Comparison of ENCODE assay signal across 25 cellular contexts in the genomic region with DNA sequence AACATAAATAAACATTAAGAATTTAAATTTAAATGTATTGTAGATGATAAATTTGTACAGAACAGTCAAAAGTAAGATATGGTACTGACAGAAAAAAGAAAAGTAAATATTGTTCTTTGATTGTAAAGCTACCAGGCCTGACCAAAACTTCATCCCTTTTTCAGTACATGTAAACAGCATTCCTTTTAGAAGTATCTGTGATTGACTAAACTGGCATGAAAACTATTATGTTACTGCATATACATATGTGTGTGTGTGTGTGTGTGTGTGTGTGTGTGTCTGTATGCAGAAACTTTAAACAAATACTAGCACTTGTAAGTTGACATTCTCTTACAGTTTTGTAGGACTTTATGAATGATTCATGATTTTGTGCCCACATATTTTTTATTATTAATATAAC.
"Had no signal": no experiment of that assay in that cellular context is flagged by ENCODE, and none has a peak within 500 bp of the region (broad histone marks: within the 10 kb centered on the region; RNA-seq: fewer than 3 reads in every experiment).

No MANE protein-coding gene starts in this region.

- H3K4me1 ChIP-seq: foreskin keratinocyte, gastroesophageal sphincter, heart left ventricle, left lung, prostate gland, right atrium auricular region, testis, tibial artery had no signal

- H3K27me3 ChIP-seq: dorsolateral prefrontal cortex, foreskin keratinocyte, gastroesophageal sphincter, heart left ventricle, hepatocyte, left lung, right atrium auricular region, testis, tibial artery had no signal

- H3K4me3 ChIP-seq: dorsolateral prefrontal cortex, gastroesophageal sphincter, hepatocyte, left lung, prostate gland, right atrium auricular region, testis, tibial artery had no signal

- ATAC-seq: foreskin keratinocyte; gastroesophageal sphincter; heart left ventricle; left cardiac atrium; left lung; naive thymus-derived CD8-positive, alpha-beta T cell; sciatic nerve; stimulated activated effector memory CD8-positive, alpha-beta T cell treated with anti-CD3 and anti-CD28 coated beads, Interleukin-12 subunit alpha, Interleukin-12 subunit beta, amount 100 ng/mL, for 72 hours had no signal

- H3K4me2 ChIP-seq: hepatocyte had no signal

- DNase-seq: cortex of kidney; dorsolateral prefrontal cortex; effector CD4-positive, alpha-beta T cell; foreskin keratinocyte; heart left ventricle; left cardiac atrium; left lung; mesendoderm; midbrain; naive thymus-derived CD8-positive, alpha-beta T cell; nephron progenitor cell; nucleus accumbens; stimulated activated CD4-positive, alpha-beta T cell treated with anti-CD3 and anti-CD28 coated beads, Interleukin-2, amount 100 ng/mL, for 24 hours; stimulated activated CD4-positive, alpha-beta T cell treated with anti-CD3 and anti-CD28 coated beads, Interleukin-4, amount 100 ng/mL, for 24 hours; stimulated activated naive CD4-positive, alpha-beta T cell treated with Interleukin-2 at 50 U/mL for 16 hours; substantia nigra; testis; tibial artery had no signal

- H3K36me3 ChIP-seq: gastroesophageal sphincter, heart left ventricle, left lung, prostate gland, right atrium auricular region, tibial artery had no signal

- H3K27ac ChIP-seq: dorsolateral prefrontal cortex, foreskin keratinocyte, gastroesophageal sphincter, heart left ventricle, hepatocyte, left lung, prostate gland, right atrium auricular region, testis, tibial artery had no signal

- H3K9me3 ChIP-seq: gastroesophageal sphincter, left lung, prostate gland, right atrium auricular region, testis, tibial artery had no signal

- FAIRE-seq: islet of Langerhans had no signal
